In the genomic region with DNA sequence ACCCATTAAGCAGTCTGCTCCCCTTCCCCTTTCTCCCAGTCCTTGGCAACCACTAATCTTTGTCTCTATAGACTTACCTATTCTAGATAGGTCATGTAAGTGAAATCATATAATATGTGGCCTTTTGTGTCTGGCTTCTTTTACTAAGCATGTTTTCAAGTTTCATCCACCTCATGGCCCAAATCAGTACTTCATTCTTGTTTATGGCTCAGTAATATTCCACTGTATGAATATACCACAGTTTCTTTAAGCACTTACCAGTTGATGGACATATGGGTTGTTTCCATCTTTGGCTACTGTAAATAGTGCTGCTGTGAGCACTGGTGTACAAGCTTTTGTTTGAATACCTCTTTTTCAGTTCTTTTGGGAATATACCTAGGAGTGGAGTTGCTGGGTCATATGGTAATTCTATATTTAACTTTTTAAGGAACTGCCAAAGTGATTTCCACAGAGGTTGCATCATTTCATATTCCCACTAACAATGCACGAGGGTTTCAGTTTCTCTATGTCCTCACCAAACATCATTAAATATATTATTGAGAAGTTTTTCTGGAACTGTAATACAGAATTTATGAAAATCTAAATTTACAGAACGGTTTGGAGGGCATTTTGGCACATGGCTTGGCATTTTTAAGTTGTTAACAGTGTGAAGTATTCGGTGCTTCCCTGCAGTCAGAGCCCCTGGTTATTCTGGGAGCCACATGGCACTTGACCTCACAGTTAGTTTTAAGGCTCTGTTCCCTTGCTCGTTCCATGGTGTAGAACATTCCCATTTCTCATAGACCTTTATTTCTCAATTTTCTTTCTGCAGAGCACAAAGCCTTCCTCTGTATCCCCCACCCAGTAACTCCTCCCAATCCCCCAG, we compare ENCODE assay signal across 19 cellular contexts. TPM values are rescaled to one million over a fixed set of nuclear protein-coding genes. Genes with fewer than 3 reads are reported as not detected.
DNase-seq lines count a peak whose midpoint lies in the region; ATAC-seq and TF ChIP-seq lines count a peak whose summit lies in the region.
"Had no signal": no experiment of that assay in that cellular context is flagged by ENCODE, and none has a peak within 500 bp of the region (broad histone marks: within the 10 kb centered on the region; RNA-seq: fewer than 3 reads in every experiment).

No MANE protein-coding gene starts in this region.

- H3K36me3 ChIP-seq in BLaER1 = no peaks in the 10 kb centered on the region
- H3K36me3 ChIP-seq in HCT116 (ENCODE audit: control insufficient read depth in 1 of 2, insufficient read depth in 2 of 2, low read length in 2 of 2) = no peaks in the 10 kb centered on the region
- no peaks in the 10 kb centered on the region for H3K36me3 ChIP-seq in adipocyte (ENCODE audit: control insufficient read depth, insufficient read depth, low read length, severe bottlenecking)
- no peaks in the 10 kb centered on the region for H3K36me3 ChIP-seq in lower lobe of right lung
- H3K36me3 ChIP-seq: neural progenitor cell, uterus had no signal

- POLR2A ChIA-PET in HCT116 (lab: Charles Lee) = no interaction called here
- POLR2A ChIA-PET in naive thymus-derived CD8-positive, alpha-beta T cell (lab: Charles Lee) = no interaction called here

- no peak for TF ChIP-seq POLR2A in HCT116 (IDR thresholded peaks at IDR 0.05; ENCODE audit: borderline replicate concordance, extremely low read depth, insufficient read depth, insufficient read length)

- no peaks in the 10 kb centered on the region for H3K79me2 ChIP-seq in HCT116 (ENCODE audit: insufficient read depth, low read length)

- H3K27ac Mint-ChIP-seq in endothelial cell (ENCODE audit: unreplicated experiment) = no peak overlapping the region
- no peak overlapping the region for H3K27ac Mint-ChIP-seq in naive thymus-derived CD8-positive, alpha-beta T cell
- H3K27ac Mint-ChIP-seq: activated naive CD8-positive, alpha-beta T cell; activated T-cell treated with anti-CD3 and anti-CD28 coated beads, Interleukin-2, amount 50 U/mL, for 72 hours; neural progenitor cell; T-helper 2 cell treated with Interferon-gamma antibody and Interleukin-4, amounts not matched to agents 5 μg/mL and 100 μg/mL, for 36 hours had no signal

- H3K27ac ChIP-seq in BLaER1 = peak overlapping the region; percentile 60; the same call in 1 of the 2 replicates
- no peak overlapping the region for H3K27ac ChIP-seq in HCT116 (ENCODE audit: low read depth, low read length)
- peak overlapping the region; percentile 31 for H3K27ac ChIP-seq in lower lobe of right lung
- H3K27ac ChIP-seq: neural progenitor cell had no signal

- H4K20me1 ChIP-seq in BLaER1 (no peaks in the 10 kb centered on the region), HCT116 (ENCODE audit: insufficient read depth) (no peaks in the 10 kb centered on the region)

- H3K4me3 ChIP-seq in BLaER1 = no peak overlapping the region
- H3K4me3 ChIP-seq in HCT116 (replicated peaks in 1 of 2; ENCODE audit: low read depth in 1 of 2, low read length in 2 of 2) = no peak overlapping the region
- no peak overlapping the region for H3K4me3 ChIP-seq in adipocyte (ENCODE audit: low read length)
- H3K4me3 ChIP-seq in lower lobe of right lung = no peak overlapping the region
- H3K4me3 ChIP-seq: neural progenitor cell, uterus had no signal

- CTCF ChIA-PET in HCT116 (lab: Charles Lee) = no interaction called here

- H3K9ac ChIP-seq in BLaER1 = no peak overlapping the region
- H3K9ac ChIP-seq in HCT116 (ENCODE audit: low read length) = no peak overlapping the region
- peak overlapping the region; percentile 76 for H3K9ac ChIP-seq in adipocyte (ENCODE audit: low read length)
- H3K9ac ChIP-seq: neural progenitor cell had no signal

- H3K27me3 ChIP-seq in BLaER1 (no peaks in the 10 kb centered on the region), HCT116 (ENCODE audit: insufficient read depth, low read length) (no peaks in the 10 kb centered on the region), adipocyte (replicated peaks; ENCODE audit: control insufficient read depth, insufficient read depth, low read length) (no peaks in the 10 kb centered on the region), lower lobe of right lung (ENCODE audit: low read depth) (no peaks in the 10 kb centered on the region)
- H3K27me3 ChIP-seq: neural progenitor cell, uterus had no signal

- H3K9me3 Mint-ChIP-seq in endothelial cell (ENCODE audit: unreplicated experiment) = no peaks in the 10 kb centered on the region
- H3K9me3 Mint-ChIP-seq in naive thymus-derived CD8-positive, alpha-beta T cell = no peaks in the 10 kb centered on the region
- H3K9me3 Mint-ChIP-seq: activated T-cell treated with anti-CD3 and anti-CD28 coated beads, Interleukin-2, amount 50 U/mL, for 72 hours; T-helper 2 cell treated with Interferon-gamma antibody and Interleukin-4, amounts not matched to agents 5 μg/mL and 100 μg/mL, for 36 hours had no signal

- DNase-seq in HCT116 (ENCODE audit: low read depth, low spot score) (no peak), adipocyte (ENCODE audit: low read depth) (peak; percentile 39), lower lobe of right lung (no peak), endothelial cell (ENCODE audit: low spot score) (no peak), NCI-H510A (lab: John Stamatoyannopoulos, UW) (no peak)
- DNase-seq in naive thymus-derived CD8-positive, alpha-beta T cell = no peak
- DNase-seq: activated CD4-positive, CD25-positive, alpha-beta regulatory T cell; activated T-cell treated with anti-CD3 and anti-CD28 coated beads, Interleukin-2, amount 50 U/mL, for 72 hours; Karpas-422; midbrain; stimulated activated CD4-positive, alpha-beta T cell treated with anti-CD3 and anti-CD28 coated beads, Interleukin-4, amount 100 ng/mL, for 24 hours; uterus had no signal

- TF ChIP-seq CTCF in HCT116 (IDR thresholded peaks at IDR 0.05 in 2 of 3, conservative IDR thresholded peaks at IDR 0.05 in 1 of 3; ENCODE audit: borderline replicate concordance in 1 of 3, insufficient read depth in 1 of 3, low read depth in 2 of 3, low read length in 2 of 3) (no peak), lower lobe of right lung (IDR thresholded peaks at IDR 0.05) (no peak), endothelial cell (IDR thresholded peaks at IDR 0.05; ENCODE audit: unreplicated experiment) (no peak)

- peaks cover 3% of the 10 kb centered on the region for H3K27me3 Mint-ChIP-seq in endothelial cell (ENCODE audit: unreplicated experiment)
- peaks cover 0 to 6% (median 0%) of the 10 kb centered on the region in 5 donors for H3K27me3 Mint-ChIP-seq in naive thymus-derived CD8-positive, alpha-beta T cell

- ATAC-seq in HCT116 = no peak
- no peak for ATAC-seq in lower lobe of right lung
- no peak for ATAC-seq in naive thymus-derived CD8-positive, alpha-beta T cell
- ATAC-seq in GM18498 (IDR thresholded peaks at IDR 0.05; ENCODE audit: unreplicated experiment) = no peak
- ATAC-seq: activated T-cell treated with anti-CD3 and anti-CD28 coated beads, Interleukin-2, amount 50 U/mL, for 72 hours; Panc1 had no signal

- no peaks in the 10 kb centered on the region for H3K36me3 Mint-ChIP-seq in endothelial cell (ENCODE audit: low read depth, unreplicated experiment)
- H3K36me3 Mint-ChIP-seq in naive thymus-derived CD8-positive, alpha-beta T cell = no peaks in the 10 kb centered on the region
- H3K36me3 Mint-ChIP-seq: activated naive CD8-positive, alpha-beta T cell; brain; neural progenitor cell had no signal

- H3K4me1 ChIP-seq in BLaER1 (peaks cover 27% of the 10 kb centered on the region), HCT116 (ENCODE audit: control insufficient read depth in 1 of 2, insufficient read depth in 2 of 2, low read length in 2 of 2) (no peaks in the 10 kb centered on the region), adipocyte (ENCODE audit: control insufficient read depth, insufficient read depth, low read length) (peaks cover 18% of the 10 kb centered on the region), lower lobe of right lung (peaks cover 16% of the 10 kb centered on the region)
- H3K4me1 ChIP-seq: neural progenitor cell, uterus had no signal

- BruUV-seq in HCT116 (replicated peaks; lab: Mats Ljungman, UMichigan) = no TSS peak

- TF ChIP-seq RAD21 in HCT116 (IDR thresholded peaks at IDR 0.05; ENCODE audit: low read depth) = no peak

- H3K4me3 Mint-ChIP-seq in endothelial cell (ENCODE audit: unreplicated experiment) = no peak overlapping the region
- H3K4me3 Mint-ChIP-seq in naive thymus-derived CD8-positive, alpha-beta T cell = no peak overlapping the region
- H3K4me3 Mint-ChIP-seq: activated naive CD8-positive, alpha-beta T cell; neural progenitor cell had no signal

- intact Hi-C loops in HCT116 (cut with micrococcal nuclease) (no loop called here), lower lobe of right lung (cut with DNase I) (no loop called here)

- H3K9me3 ChIP-seq in BLaER1 (no peaks in the 10 kb centered on the region), HCT116 (ENCODE audit: control insufficient read depth in 1 of 2, insufficient read depth in 1 of 2, low read depth in 1 of 2, low read length in 2 of 2) (no peaks in the 10 kb centered on the region), adipocyte (ENCODE audit: control insufficient read depth, low read length) (no peaks in the 10 kb centered on the region), lower lobe of right lung (no peaks in the 10 kb centered on the region)
- H3K9me3 ChIP-seq: uterus had no signal

- RAD21 ChIA-PET in HCT116 (lab: Charles Lee; ENCODE audit: low non-redundant PET in 1 of 2, low total read pairs in 2 of 2, uncharacterized antibody in 2 of 2, unreplicated experiment in 2 of 2) = no interaction called here

- peak overlapping the region; percentile 84; the same call in 1 of the 2 replicates for H3K4me2 ChIP-seq in BLaER1
- no peak overlapping the region for H3K4me2 ChIP-seq in HCT116 (ENCODE audit: low read length)
- H3K4me2 ChIP-seq: neural progenitor cell had no signal

- H3K4me1 Mint-ChIP-seq in endothelial cell (ENCODE audit: unreplicated experiment) = peaks cover 6% of the 10 kb centered on the region
- H3K4me1 Mint-ChIP-seq in naive thymus-derived CD8-positive, alpha-beta T cell = peaks cover 4 to 12% (median 6%) of the 10 kb centered on the region in 4 donors

- peak overlapping the region; percentile 84 for H2AFZ ChIP-seq in HCT116 (ENCODE audit: low read depth, low read length, poor library complexity, severe bottlenecking)
- H2AFZ ChIP-seq: neural progenitor cell had no signal

- no peaks in the 10 kb centered on the region for H3K9me2 ChIP-seq in HCT116 (ENCODE audit: insufficient read depth)

TF ChIP-seq in HCT116, 20 proteins besides CTCF, POLR2A, EP300 and RAD21 (continues in another document):
- TF ChIP-seq EGR1 (IDR thresholded peaks at IDR 0.05; ENCODE audit: low read depth) (no peak), YY1 (IDR thresholded peaks at IDR 0.05; ENCODE audit: extremely low read depth, insufficient replicate concordance, low read depth, low read length) (no peak), SP1 (IDR thresholded peaks at IDR 0.05; ENCODE audit: low read depth) (no peak), ZNF274 (IDR thresholded peaks at IDR 0.05; ENCODE audit: low read depth, low read length) (no peak), CEBPB (IDR thresholded peaks at IDR 0.05; ENCODE audit: low read depth) (no peak), SRF (IDR thresholded peaks at IDR 0.05; ENCODE audit: low read depth) (no peak), EZH2 (IDR thresholded peaks at IDR 0.05) (no peak)

RNA-seq across cellular contexts. Expression of a gene that starts 27.0 kb away (rescaled TPM):
- total RNA-seq in HCT116 (2021; ENCODE audit: unreplicated experiment) (16.7 TPM), lower lobe of right lung (25.9 TPM), endothelial cell (ENCODE audit: unreplicated experiment) (19.3 TPM)
- polyA plus RNA-seq in HCT116 (2012) = 17.3 and 20.9 TPM in 2 replicates
- 10 to 100 TPM; 23.1 to 27.4 TPM for total RNA-seq in naive thymus-derived CD8-positive, alpha-beta T cell
- 10 to 100 TPM; 32.5 to 41.5 (median 39.9) TPM for polyA plus RNA-seq in naive thymus-derived CD8-positive, alpha-beta T cell
